In the genomic region with DNA sequence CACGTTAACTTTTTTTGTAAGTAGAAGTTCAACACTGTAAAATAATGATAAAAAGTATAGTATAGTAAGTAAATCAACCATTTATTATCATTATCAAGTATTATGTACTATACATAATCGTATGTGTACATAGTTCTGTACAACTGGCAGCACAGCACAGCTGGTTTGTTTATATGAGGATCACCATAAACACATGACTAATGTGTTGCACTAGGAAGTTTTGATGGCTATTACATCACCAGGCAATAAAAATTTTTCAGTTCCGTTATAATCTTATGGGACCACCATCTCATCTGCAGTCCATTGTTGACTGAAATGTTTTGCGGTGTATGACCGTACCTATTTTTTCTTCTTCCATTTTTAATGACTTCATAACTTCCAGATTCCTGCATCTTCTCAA, we compare ENCODE assay signal across 1 cellular context.
TF ChIP-seq lines count a peak whose summit lies in the region.

No MANE protein-coding gene starts in this region.

TF ChIP-seq in HEK293, 187 proteins besides CTCF, POLR2A, EP300 and RAD21 (continued from another document):
- TF ChIP-seq, protein P1, sequence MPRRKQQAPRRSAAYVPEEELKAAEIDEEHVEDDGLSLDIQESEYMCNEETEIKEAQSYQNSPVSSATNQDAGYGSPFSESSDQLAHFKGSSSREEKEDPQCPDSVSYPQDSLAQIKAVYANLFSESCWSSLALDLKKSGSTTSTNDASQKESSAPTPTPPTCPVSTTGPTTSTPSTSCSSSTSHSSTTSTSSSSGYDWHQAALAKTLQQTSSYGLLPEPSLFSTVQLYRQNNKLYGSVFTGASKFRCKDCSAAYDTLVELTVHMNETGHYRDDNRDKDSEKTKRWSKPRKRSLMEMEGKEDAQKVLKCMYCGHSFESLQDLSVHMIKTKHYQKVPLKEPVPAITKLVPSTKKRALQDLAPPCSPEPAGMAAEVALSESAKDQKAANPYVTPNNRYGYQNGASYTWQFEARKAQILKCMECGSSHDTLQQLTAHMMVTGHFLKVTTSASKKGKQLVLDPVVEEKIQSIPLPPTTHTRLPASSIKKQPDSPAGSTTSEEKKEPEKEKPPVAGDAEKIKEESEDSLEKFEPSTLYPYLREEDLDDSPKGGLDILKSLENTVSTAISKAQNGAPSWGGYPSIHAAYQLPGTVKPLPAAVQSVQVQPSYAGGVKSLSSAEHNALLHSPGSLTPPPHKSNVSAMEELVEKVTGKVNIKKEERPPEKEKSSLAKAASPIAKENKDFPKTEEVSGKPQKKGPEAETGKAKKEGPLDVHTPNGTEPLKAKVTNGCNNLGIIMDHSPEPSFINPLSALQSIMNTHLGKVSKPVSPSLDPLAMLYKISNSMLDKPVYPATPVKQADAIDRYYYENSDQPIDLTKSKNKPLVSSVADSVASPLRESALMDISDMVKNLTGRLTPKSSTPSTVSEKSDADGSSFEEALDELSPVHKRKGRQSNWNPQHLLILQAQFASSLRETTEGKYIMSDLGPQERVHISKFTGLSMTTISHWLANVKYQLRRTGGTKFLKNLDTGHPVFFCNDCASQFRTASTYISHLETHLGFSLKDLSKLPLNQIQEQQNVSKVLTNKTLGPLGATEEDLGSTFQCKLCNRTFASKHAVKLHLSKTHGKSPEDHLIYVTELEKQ (tag by site-specific recombination; IDR thresholded peaks at IDR 0.05; ENCODE audit: borderline replicate concordance), result no peak
- TF ChIP-seq ZNF473 (tag by site-specific recombination; IDR thresholded peaks at IDR 0.05) (no peak), HOXD13 (CRISPR knock-in tag; IDR thresholded peaks at IDR 0.05; ENCODE audit: borderline replicate concordance) (no peak), ZNF621 (tag by site-specific recombination; IDR thresholded peaks at IDR 0.05) (no peak), ZNF416 (tag by site-specific recombination; IDR thresholded peaks at IDR 0.05) (no peak), ZNF530 (tag by site-specific recombination; IDR thresholded peaks at IDR 0.05; ENCODE audit: low read depth) (no peak), ZNF629 (tag by site-specific recombination; IDR thresholded peaks at IDR 0.05) (peak; percentile 53; the same call in 1 of the 2 replicates), RBAK (tag by site-specific recombination; IDR thresholded peaks at IDR 0.05) (no peak), ZNF777 (tag by site-specific recombination; IDR thresholded peaks at IDR 0.05; ENCODE audit: borderline replicate concordance) (no peak), ZNF114 (tag by site-specific recombination; IDR thresholded peaks at IDR 0.05) (no peak), HOXA7 (CRISPR knock-in tag; IDR thresholded peaks at IDR 0.05; ENCODE audit: borderline replicate concordance) (no peak)
- TF ChIP-seq, protein P2, sequence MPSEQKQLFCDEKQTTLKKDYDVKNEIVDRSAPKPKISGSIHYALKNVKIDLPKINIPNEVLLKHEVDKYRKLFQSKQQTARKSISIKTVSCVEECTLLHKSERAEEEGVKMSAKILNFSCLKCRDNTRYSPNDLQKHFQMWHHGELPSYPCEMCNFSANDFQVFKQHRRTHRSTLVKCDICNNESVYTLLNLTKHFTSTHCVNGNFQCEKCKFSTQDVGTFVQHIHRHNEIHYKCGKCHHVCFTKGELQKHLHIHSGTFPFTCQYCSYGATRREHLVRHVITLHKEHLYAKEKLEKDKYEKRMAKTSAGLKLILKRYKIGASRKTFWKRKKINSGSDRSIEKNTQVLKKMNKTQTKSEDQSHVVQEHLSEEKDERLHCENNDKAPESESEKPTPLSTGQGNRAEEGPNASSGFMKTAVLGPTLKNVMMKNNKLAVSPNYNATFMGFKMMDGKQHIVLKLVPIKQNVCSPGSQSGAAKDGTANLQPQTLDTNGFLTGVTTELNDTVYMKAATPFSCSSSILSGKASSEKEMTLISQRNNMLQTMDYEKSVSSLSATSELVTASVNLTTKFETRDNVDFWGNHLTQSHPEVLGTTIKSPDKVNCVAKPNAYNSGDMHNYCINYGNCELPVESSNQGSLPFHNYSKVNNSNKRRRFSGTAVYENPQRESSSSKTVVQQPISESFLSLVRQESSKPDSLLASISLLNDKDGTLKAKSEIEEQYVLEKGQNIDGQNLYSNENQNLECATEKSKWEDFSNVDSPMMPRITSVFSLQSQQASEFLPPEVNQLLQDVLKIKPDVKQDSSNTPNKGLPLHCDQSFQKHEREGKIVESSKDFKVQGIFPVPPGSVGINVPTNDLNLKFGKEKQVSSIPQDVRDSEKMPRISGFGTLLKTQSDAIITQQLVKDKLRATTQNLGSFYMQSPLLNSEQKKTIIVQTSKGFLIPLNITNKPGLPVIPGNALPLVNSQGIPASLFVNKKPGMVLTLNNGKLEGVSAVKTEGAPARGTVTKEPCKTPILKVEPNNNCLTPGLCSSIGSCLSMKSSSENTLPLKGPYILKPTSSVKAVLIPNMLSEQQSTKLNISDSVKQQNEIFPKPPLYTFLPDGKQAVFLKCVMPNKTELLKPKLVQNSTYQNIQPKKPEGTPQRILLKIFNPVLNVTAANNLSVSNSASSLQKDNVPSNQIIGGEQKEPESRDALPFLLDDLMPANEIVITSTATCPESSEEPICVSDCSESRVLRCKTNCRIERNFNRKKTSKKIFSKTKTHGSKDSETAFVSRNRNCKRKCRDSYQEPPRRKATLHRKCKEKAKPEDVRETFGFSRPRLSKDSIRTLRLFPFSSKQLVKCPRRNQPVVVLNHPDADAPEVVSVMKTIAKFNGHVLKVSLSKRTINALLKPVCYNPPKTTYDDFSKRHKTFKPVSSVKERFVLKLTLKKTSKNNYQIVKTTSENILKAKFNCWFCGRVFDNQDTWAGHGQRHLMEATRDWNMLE (tag by site-specific recombination; conservative IDR thresholded peaks at IDR 0.05; ENCODE audit: low read depth), result no peak
- TF ChIP-seq, protein P3, sequence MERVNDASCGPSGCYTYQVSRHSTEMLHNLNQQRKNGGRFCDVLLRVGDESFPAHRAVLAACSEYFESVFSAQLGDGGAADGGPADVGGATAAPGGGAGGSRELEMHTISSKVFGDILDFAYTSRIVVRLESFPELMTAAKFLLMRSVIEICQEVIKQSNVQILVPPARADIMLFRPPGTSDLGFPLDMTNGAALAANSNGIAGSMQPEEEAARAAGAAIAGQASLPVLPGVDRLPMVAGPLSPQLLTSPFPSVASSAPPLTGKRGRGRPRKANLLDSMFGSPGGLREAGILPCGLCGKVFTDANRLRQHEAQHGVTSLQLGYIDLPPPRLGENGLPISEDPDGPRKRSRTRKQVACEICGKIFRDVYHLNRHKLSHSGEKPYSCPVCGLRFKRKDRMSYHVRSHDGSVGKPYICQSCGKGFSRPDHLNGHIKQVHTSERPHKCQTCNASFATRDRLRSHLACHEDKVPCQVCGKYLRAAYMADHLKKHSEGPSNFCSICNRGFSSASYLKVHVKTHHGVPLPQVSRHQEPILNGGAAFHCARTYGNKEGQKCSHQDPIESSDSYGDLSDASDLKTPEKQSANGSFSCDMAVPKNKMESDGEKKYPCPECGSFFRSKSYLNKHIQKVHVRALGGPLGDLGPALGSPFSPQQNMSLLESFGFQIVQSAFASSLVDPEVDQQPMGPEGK (tag by site-specific recombination; IDR thresholded peaks at IDR 0.05), result no peak
- TF ChIP-seq, protein P4, sequence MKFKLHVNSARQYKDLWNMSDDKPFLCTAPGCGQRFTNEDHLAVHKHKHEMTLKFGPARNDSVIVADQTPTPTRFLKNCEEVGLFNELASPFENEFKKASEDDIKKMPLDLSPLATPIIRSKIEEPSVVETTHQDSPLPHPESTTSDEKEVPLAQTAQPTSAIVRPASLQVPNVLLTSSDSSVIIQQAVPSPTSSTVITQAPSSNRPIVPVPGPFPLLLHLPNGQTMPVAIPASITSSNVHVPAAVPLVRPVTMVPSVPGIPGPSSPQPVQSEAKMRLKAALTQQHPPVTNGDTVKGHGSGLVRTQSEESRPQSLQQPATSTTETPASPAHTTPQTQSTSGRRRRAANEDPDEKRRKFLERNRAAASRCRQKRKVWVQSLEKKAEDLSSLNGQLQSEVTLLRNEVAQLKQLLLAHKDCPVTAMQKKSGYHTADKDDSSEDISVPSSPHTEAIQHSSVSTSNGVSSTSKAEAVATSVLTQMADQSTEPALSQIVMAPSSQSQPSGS (tag by site-specific recombination; IDR thresholded peaks at IDR 0.05; ENCODE audit: low read depth), result 0 out of 2 replicates have a peak, but pooled peaks have one; percentile 13
